ENCODE assay signal across 18 cellular contexts in genomic region chr17:17084941-17085340, GRCh38.
"Had no signal": no experiment of that assay in that cellular context is flagged by ENCODE, and none has a peak within 500 bp of the region (broad histone marks: within the 10 kb centered on the region; RNA-seq: fewer than 3 reads in every experiment).

No MANE protein-coding gene starts in this region.

- H3K36me3 Mint-ChIP-seq: activated naive CD4-positive, alpha-beta T cell treated with anti-CD3 and anti-CD28 coated beads, Interleukin-2, amount 50 U/mL, for 72 hours had no signal

- H3K4me3 Mint-ChIP-seq: central memory CD8-positive, alpha-beta T cell; naive B cell; stimulated activated naive B cell treated with anti-CD40 and anti-IgM and Interleukin-4, amounts not matched to agents 10 μg/mL and 1 μg/mL and 100 μg/mL, for 72 hours had no signal

- H3K27ac ChIP-seq: parathyroid adenoma had no signal

- H3K27me3 ChIP-seq: tibial artery had no signal

- H3K9me3 ChIP-seq: tibial artery had no signal

- H3K27me3 Mint-ChIP-seq: central memory CD8-positive, alpha-beta T cell; naive B cell; stimulated activated naive B cell treated with anti-CD40 and anti-IgM and Interleukin-4, amounts not matched to agents 10 μg/mL and 1 μg/mL and 100 μg/mL, for 72 hours had no signal

- DNase-seq: activated CD4-positive, alpha-beta T cell treated with anti-CD3 and anti-CD28 coated beads for 1 hour; activated CD4-positive, alpha-beta T cell treated with anti-CD3 and anti-CD28 coated beads, Interleukin-2, amount 50 U/mL, for 48 hours; cortex of kidney; effector CD8-positive, alpha-beta T cell; foreskin fibroblast; naive B cell; retina; stimulated activated CD4-positive, alpha-beta T cell treated with anti-CD3 and anti-CD28 coated beads, Interleukin-15, amount 100 ng/mL, for 24 hours; stimulated activated CD4-positive, alpha-beta T cell treated with anti-CD3 and anti-CD28 coated beads, Interleukin-4, amount 100 ng/mL, for 1 hour; stimulated activated naive B cell treated with anti-CD40 and anti-IgM and Interleukin-4, amounts not matched to agents 10 μg/mL and 1 μg/mL and 100 μg/mL, for 72 hours; T-helper 1 cell; T1000; tibial artery had no signal

- H3K4me3 ChIP-seq: tibial artery had no signal

- H3K9me3 Mint-ChIP-seq: activated naive CD4-positive, alpha-beta T cell treated with anti-CD3 and anti-CD28 coated beads, Interleukin-2, amount 50 U/mL, for 72 hours; central memory CD8-positive, alpha-beta T cell; naive B cell; stimulated activated naive B cell treated with anti-CD40 and anti-IgM and Interleukin-4, amounts not matched to agents 10 μg/mL and 1 μg/mL and 100 μg/mL, for 72 hours had no signal

- ATAC-seq: activated naive CD4-positive, alpha-beta T cell treated with anti-CD3 and anti-CD28 coated beads, Interleukin-2, amount 50 U/mL, for 72 hours; left colon; SK-N-SH treated with all-trans-retinoic acid at 6 μM for 48 hours; stimulated activated naive B cell treated with anti-CD40 and anti-IgM and Interleukin-4, amounts not matched to agents 10 μg/mL and 1 μg/mL and 100 μg/mL, for 72 hours had no signal

- H3K27ac Mint-ChIP-seq: stimulated activated naive B cell treated with anti-CD40 and anti-IgM and Interleukin-4, amounts not matched to agents 10 μg/mL and 1 μg/mL and 100 μg/mL, for 72 hours had no signal
